Comparison of ENCODE assay signal across 21 cellular contexts in the genomic region with DNA sequence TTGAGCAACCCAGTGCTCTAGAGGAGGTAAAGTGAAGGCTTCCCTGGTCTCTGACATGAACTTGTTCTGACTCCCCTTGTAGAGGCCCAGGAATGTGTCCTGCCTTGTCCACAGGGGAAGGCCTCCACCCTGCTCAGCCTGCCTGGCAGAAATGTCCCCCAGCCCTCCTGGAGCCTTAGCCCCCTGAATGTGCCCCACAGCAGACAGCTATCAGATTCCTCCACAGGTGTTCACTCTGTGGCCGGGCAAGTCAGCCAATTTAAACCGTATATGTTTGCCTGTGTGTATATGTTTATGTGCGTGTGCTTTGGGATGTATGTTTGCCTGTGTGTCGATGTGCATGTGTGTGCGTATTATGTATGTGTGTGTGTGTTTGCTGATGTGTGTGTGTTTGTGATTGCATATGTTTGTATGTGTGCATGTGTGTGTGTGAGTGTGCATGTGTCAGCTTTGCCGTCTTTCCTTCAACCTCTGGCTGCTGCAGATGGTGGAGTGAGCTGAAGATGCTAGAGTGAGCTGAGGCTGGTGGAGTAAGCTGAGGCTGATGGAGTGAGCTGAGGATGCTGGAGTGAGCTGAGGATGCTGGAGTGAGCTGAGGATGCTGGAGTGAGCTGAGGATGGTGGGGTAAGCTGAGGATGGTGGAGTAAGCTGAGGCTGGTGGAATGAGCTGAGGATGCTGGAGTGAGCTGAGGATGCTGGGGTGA.
A peak's percentile ranks its signal among the peaks of the same experiment; 100 is the strongest.
DNase-seq lines count a peak whose midpoint lies in the region; ATAC-seq and TF ChIP-seq lines count a peak whose summit lies in the region.
"Had no signal": no experiment of that assay in that cellular context is flagged by ENCODE, and none has a peak within 500 bp of the region (broad histone marks: within the 10 kb centered on the region; RNA-seq: fewer than 3 reads in every experiment).

No MANE protein-coding gene starts in this region.

- no peak overlapping the region for H2AK5ac ChIP-seq in neuronal stem cell (ENCODE audit: low read depth, low read length)

- H2AFZ ChIP-seq in neuronal stem cell (ENCODE audit: low read length), result no peak overlapping the region

- H3K27me3 ChIP-seq in neuronal stem cell (ENCODE audit: control insufficient read depth in 3 of 3, insufficient read depth in 3 of 3, low read depth in 1 of 3, low read length in 3 of 3), result no peaks in the 10 kb centered on the region
- H3K27me3 ChIP-seq: neutrophil had no signal

- H3K4me2 ChIP-seq in neuronal stem cell (ENCODE audit: insufficient read depth, low read length, poor library complexity, severe bottlenecking), result no peak overlapping the region

- CTCF ChIA-PET in activated naive CD4-positive, alpha-beta T cell treated with anti-CD3 and anti-CD28 coated beads, Interleukin-2, amount 10 ng/mL, durations not matched to agents 7 days and 5 days (lab: Charles Lee), result interaction anchor here (3.3 kb wide), 1 partner anchor 10 kb away, joined by 16 read pairs; no protein-coding TSS in a partner anchor
- CTCF ChIA-PET in HEK293 (lab: Yijun Ruan, JAX), result interaction anchor here (1.1 kb wide), 1 partner anchor 11 kb away, joined by 4 read pairs; no protein-coding TSS in a partner anchor

- H3K27me3 Mint-ChIP-seq in activated naive CD4-positive, alpha-beta T cell treated with anti-CD3 and anti-CD28 coated beads, Interleukin-2, amount 50 U/mL, for 24 hours, result no peaks in the 10 kb centered on the region
- no peaks in the 10 kb centered on the region for H3K27me3 Mint-ChIP-seq in activated naive CD4-positive, alpha-beta T cell treated with anti-CD3 and anti-CD28 coated beads, Interleukin-2, amount 10 ng/mL, durations not matched to agents 7 days and 5 days
- no peaks in the 10 kb centered on the region for H3K27me3 Mint-ChIP-seq in central memory CD8-positive, alpha-beta T cell
- H3K27me3 Mint-ChIP-seq in type B pancreatic cell, result peaks cover 13% of the 10 kb centered on the region

- H3K18ac ChIP-seq in neuronal stem cell (ENCODE audit: low read length), result no peak overlapping the region

- H3K4me3 ChIP-seq in HEK293 (ENCODE audit: low read depth, low read length) (no peak overlapping the region), neuronal stem cell (ENCODE audit: low read length in 2 of 2) (peak overlapping the region in 1 of 2 donors; percentile 7)

- H2BK120ac ChIP-seq in neuronal stem cell (ENCODE audit: low read depth, low read length), result no peak overlapping the region

- H3K4ac ChIP-seq in neuronal stem cell (ENCODE audit: low read length), result no peak overlapping the region

- POLR2A ChIA-PET in HEK293 (lab: Yijun Ruan, JAX), result no interaction called here

- H2BK5ac ChIP-seq in neuronal stem cell (ENCODE audit: low read length), result no peak overlapping the region

- H3K9ac ChIP-seq in neuronal stem cell (ENCODE audit: low read depth, low read length, poor library complexity), result no peak overlapping the region

- peaks cover 12% of the 10 kb centered on the region for H3K4me1 Mint-ChIP-seq in activated naive CD4-positive, alpha-beta T cell treated with anti-CD3 and anti-CD28 coated beads, Interleukin-2, amount 50 U/mL, for 24 hours
- peaks cover 4% of the 10 kb centered on the region for H3K4me1 Mint-ChIP-seq in activated naive CD4-positive, alpha-beta T cell treated with anti-CD3 and anti-CD28 coated beads, Interleukin-2, amount 10 ng/mL, durations not matched to agents 7 days and 5 days
- H3K4me1 Mint-ChIP-seq in central memory CD8-positive, alpha-beta T cell, result peaks cover 43% of the 10 kb centered on the region
- peaks cover 9% of the 10 kb centered on the region for H3K4me1 Mint-ChIP-seq in type B pancreatic cell (ENCODE audit: unreplicated experiment)

- H3K36me3 ChIP-seq in HEK293 (ENCODE audit: control insufficient read depth in 2 of 2, insufficient read depth in 1 of 2, low read length in 2 of 2), result no peaks in the 10 kb centered on the region
- H3K36me3 ChIP-seq in neuronal stem cell (replicated peaks in 1 of 2; ENCODE audit: control insufficient read depth in 2 of 2, insufficient read depth in 2 of 2, low read length in 2 of 2), result no peaks in the 10 kb centered on the region
- H3K36me3 ChIP-seq: neutrophil had no signal

- H3K27ac Mint-ChIP-seq in activated naive CD4-positive, alpha-beta T cell treated with anti-CD3 and anti-CD28 coated beads, Interleukin-2, amount 50 U/mL, for 24 hours, result peak overlapping the region; percentile 63
- no peak overlapping the region for H3K27ac Mint-ChIP-seq in activated naive CD4-positive, alpha-beta T cell treated with anti-CD3 and anti-CD28 coated beads, Interleukin-2, amount 10 ng/mL, durations not matched to agents 7 days and 5 days
- peak overlapping the region; percentile 61 for H3K27ac Mint-ChIP-seq in central memory CD8-positive, alpha-beta T cell (ENCODE audit: low read depth)
- no peak overlapping the region for H3K27ac Mint-ChIP-seq in type B pancreatic cell
- H3K27ac Mint-ChIP-seq: activated T-helper 1 cell treated with anti-CD3 and anti-CD28 coated beads, Interleukin-12 subunit alpha, Interleukin-12 subunit beta, Interleukin-2, Interleukin-4 antibody, amounts not matched to agents 30 ng/mL and 10 ng/mL and 1 ng/mL, durations not matched to agents 14 hours and 24 hours and 36 hours had no signal

- no peak overlapping the region for H4K91ac ChIP-seq in neuronal stem cell (ENCODE audit: low read depth, low read length, poor library complexity)

- no peak overlapping the region for H3K23ac ChIP-seq in neuronal stem cell (ENCODE audit: low read depth, low read length, poor library complexity)

- no peaks in the 10 kb centered on the region for H3K79me1 ChIP-seq in neuronal stem cell (ENCODE audit: low read depth, low read length)

- no peaks in the 10 kb centered on the region for H3K9me3 Mint-ChIP-seq in activated naive CD4-positive, alpha-beta T cell treated with anti-CD3 and anti-CD28 coated beads, Interleukin-2, amount 50 U/mL, for 24 hours
- H3K9me3 Mint-ChIP-seq in activated naive CD4-positive, alpha-beta T cell treated with anti-CD3 and anti-CD28 coated beads, Interleukin-2, amount 10 ng/mL, durations not matched to agents 7 days and 5 days, result no peaks in the 10 kb centered on the region
- H3K9me3 Mint-ChIP-seq in central memory CD8-positive, alpha-beta T cell, result no peaks in the 10 kb centered on the region
- no peaks in the 10 kb centered on the region for H3K9me3 Mint-ChIP-seq in type B pancreatic cell
- H3K9me3 Mint-ChIP-seq: activated T-helper 1 cell treated with anti-CD3 and anti-CD28 coated beads, Interleukin-12 subunit alpha, Interleukin-12 subunit beta, Interleukin-2, Interleukin-4 antibody, amounts not matched to agents 30 ng/mL and 10 ng/mL and 1 ng/mL, durations not matched to agents 14 hours and 24 hours and 36 hours had no signal

- no peak overlapping the region for H2BK15ac ChIP-seq in neuronal stem cell (ENCODE audit: low read length)

- H3K27ac ChIP-seq in HEK293 (ENCODE audit: extremely low read depth, low read depth, low read length) (no peak overlapping the region), neuronal stem cell (replicated peaks; ENCODE audit: low read length) (no peak overlapping the region)
- H3K27ac ChIP-seq: C4-2B, epithelial cell of prostate, neutrophil, RWPE1 had no signal

- H3K4me3 Mint-ChIP-seq in activated naive CD4-positive, alpha-beta T cell treated with anti-CD3 and anti-CD28 coated beads, Interleukin-2, amount 50 U/mL, for 24 hours, result no peak overlapping the region
- H3K4me3 Mint-ChIP-seq in activated naive CD4-positive, alpha-beta T cell treated with anti-CD3 and anti-CD28 coated beads, Interleukin-2, amount 10 ng/mL, durations not matched to agents 7 days and 5 days, result no peak overlapping the region
- H3K4me3 Mint-ChIP-seq in central memory CD8-positive, alpha-beta T cell, result no peak overlapping the region
- no peak overlapping the region for H3K4me3 Mint-ChIP-seq in type B pancreatic cell
- H3K4me3 Mint-ChIP-seq: activated T-helper 1 cell treated with anti-CD3 and anti-CD28 coated beads, Interleukin-12 subunit alpha, Interleukin-12 subunit beta, Interleukin-2, Interleukin-4 antibody, amounts not matched to agents 30 ng/mL and 10 ng/mL and 1 ng/mL, durations not matched to agents 14 hours and 24 hours and 36 hours had no signal

- H3K36me3 Mint-ChIP-seq in activated naive CD4-positive, alpha-beta T cell treated with anti-CD3 and anti-CD28 coated beads, Interleukin-2, amount 50 U/mL, for 24 hours, result peaks cover 23% of the 10 kb centered on the region
- peaks cover 28% of the 10 kb centered on the region for H3K36me3 Mint-ChIP-seq in activated naive CD4-positive, alpha-beta T cell treated with anti-CD3 and anti-CD28 coated beads, Interleukin-2, amount 10 ng/mL, durations not matched to agents 7 days and 5 days
- H3K36me3 Mint-ChIP-seq in central memory CD8-positive, alpha-beta T cell (ENCODE audit: insufficient read depth), result peaks cover 11% of the 10 kb centered on the region
- H3K36me3 Mint-ChIP-seq in type B pancreatic cell, result no peaks in the 10 kb centered on the region

- peak overlapping the region; percentile 10 for H3K14ac ChIP-seq in neuronal stem cell (ENCODE audit: low read length)

- H2BK12ac ChIP-seq in neuronal stem cell (ENCODE audit: low read length), result no peak overlapping the region

- TF ChIP-seq CTCF in HEK293 (tag by site-specific recombination; IDR thresholded peaks at IDR 0.05) (no peak), type B pancreatic cell (conservative IDR thresholded peaks at IDR 0.05) (no peak)

- H3K9me3 ChIP-seq in HEK293 (ENCODE audit: control insufficient read depth, insufficient read depth, low read depth, low read length) (no peaks in the 10 kb centered on the region), neuronal stem cell (replicated peaks in 1 of 2; ENCODE audit: control insufficient read depth in 2 of 2, insufficient read depth in 1 of 2, low read depth in 1 of 2, low read length in 2 of 2) (no peaks in the 10 kb centered on the region)
- H3K9me3 ChIP-seq: neutrophil had no signal

- peak overlapping the region; percentile 33 for H4K8ac ChIP-seq in neuronal stem cell (ENCODE audit: low read depth, low read length)

- H3K4me1 ChIP-seq in HEK293 (ENCODE audit: control insufficient read depth, insufficient read depth, low read length) (no peaks in the 10 kb centered on the region), neuronal stem cell (ENCODE audit: control insufficient read depth in 2 of 2, insufficient read depth in 1 of 2, low read depth in 1 of 2, low read length in 2 of 2) (peaks cover 0 to 1% of the 10 kb centered on the region in 2 donors)

- ATAC-seq in central memory CD8-positive, alpha-beta T cell (replicated peaks; ENCODE audit: extremely low read depth, poor library complexity, severe bottlenecking), result no peak
- no peak for ATAC-seq in activated CD4-positive, CD25-positive, alpha-beta regulatory T cell treated with anti-CD3 and anti-CD28 coated beads, Interleukin-2, amount 50 U/mL, for 24 hours

- DNase-seq in activated naive CD4-positive, alpha-beta T cell treated with anti-CD3 and anti-CD28 coated beads, Interleukin-2, amount 10 ng/mL, durations not matched to agents 7 days and 5 days, result no peak
- DNase-seq in central memory CD8-positive, alpha-beta T cell (ENCODE audit: low spot score in 2 of 2), result no peak
- DNase-seq in neuronal stem cell (ENCODE audit: low spot score), result no peak
- no peak for DNase-seq in type B pancreatic cell (ENCODE audit: extremely low spot score, unreplicated experiment)
- DNase-seq in RKO (ENCODE audit: low spot score), result no peak
- DNase-seq: ACHN; DMS53; foreskin melanocyte; Karpas-422; NCI-H1048; NCI-H2081; NCI-H446 treated with DMSO at 0.1 percent for 48 hours; stimulated activated CD8-positive, alpha-beta memory T cell treated with anti-CD3 and anti-CD28 coated beads, Interleukin-4, amount 100 ng/mL, for 48 hours had no signal

- WGBS in neuronal stem cell (ENCODE audit: extremely low coverage in 2 of 2, insufficient read length in 2 of 2, insufficient replicate concordance in 1 of 2), 2 donors, result no CpG with 5 or more reads among the region's 6 CpGs

Comparison
In these comparisons a context has a peak if more than half of its experiments do, and no peak if none do; other contexts are left out.
1. H3K27ac Mint-ChIP-seq: peak in activated naive CD4-positive, alpha-beta T cell treated with anti-CD3 and anti-CD28 coated beads, Interleukin-2, amount 50 U/mL, for 24 hours (single experiment) and central memory CD8-positive, alpha-beta T cell (single experiment); none in activated naive CD4-positive, alpha-beta T cell treated with anti-CD3 and anti-CD28 coated beads, Interleukin-2, amount 10 ng/mL, durations not matched to agents 7 days and 5 days (single experiment) and type B pancreatic cell (single experiment).